In genomic region chr17:39952665-39953470, GRCh38 we compare ENCODE assay signal across 8 cellular contexts. TPM values are rescaled to one million over a fixed set of nuclear protein-coding genes. Genes with fewer than 3 reads are reported as not detected.
DNase-seq lines count a peak whose midpoint lies in the region; ATAC-seq and TF ChIP-seq lines count a peak whose summit lies in the region.

No MANE protein-coding gene starts in this region.

- peaks cover 7% of the 10 kb centered on the region for H3K4me1 ChIP-seq in upper lobe of right lung

- no peaks in the 10 kb centered on the region for H3K9me3 ChIP-seq in upper lobe of right lung

- peak; percentile 96 for DNase-seq in GM10266 (ENCODE audit: extremely low spot score)
- peak; percentile 92 to 97 (median 95) for DNase-seq in NCI-H1417 (lab: John Stamatoyannopoulos, UW)
- peak; percentile 83 to 99 (median 95) for DNase-seq in T-cell
- DNase-seq in amniotic stem cell (lab: John Stamatoyannopoulos, UW): peak; percentile 95
- peak; percentile 98 for DNase-seq in left ventricle myocardium superior
- peak; percentile 93 for DNase-seq in progenitor cell of endocrine pancreas (ENCODE audit: low spot score, unreplicated experiment)
- peak; percentile 99 for DNase-seq in upper lobe of right lung

- TF ChIP-seq CTCF in GM10266 (IDR thresholded peaks at IDR 0.05; ENCODE audit: control insufficient read depth, insufficient read depth, low read depth, missing control alignments): no peak
- TF ChIP-seq CTCF in progenitor cell of endocrine pancreas (IDR thresholded peaks at IDR 0.05; ENCODE audit: unreplicated experiment): no peak
- no peak for TF ChIP-seq CTCF in upper lobe of right lung (IDR thresholded peaks at IDR 0.05)

- CTCF ChIA-PET in T-cell (lab: Charles Lee): interaction anchor here (0.5 to 2.9 kb wide), 4 partner anchors 25 to 37 kb away, joined by 3 to 18 read pairs (median 4); partner anchors contain the start of gene PSMD3 (in 1 of the 2)

- intact Hi-C loops in left ventricle myocardium superior (cut with micrococcal nuclease): no loop called here
- intact Hi-C loops in upper lobe of right lung (cut with DNase I): no loop called here

- ATAC-seq in HG02610 (IDR thresholded peaks at IDR 0.05; ENCODE audit: unreplicated experiment) (peak; percentile 76), T-cell (replicated peaks in 1 of 4) (peak; percentile 84 to 89 (median 86)), left ventricle myocardium superior (peak; percentile 93), upper lobe of right lung (peak; percentile 93)

- H3K27ac Mint-ChIP-seq in T-cell: peak overlapping the region; percentile 76 to 80
- peak overlapping the region; percentile 85 for H3K27ac Mint-ChIP-seq in progenitor cell of endocrine pancreas

- H3K36me3 Mint-ChIP-seq in T-cell (no peaks in the 10 kb centered on the region), progenitor cell of endocrine pancreas (ENCODE audit: insufficient read depth) (no peaks in the 10 kb centered on the region)

- peak overlapping the region; percentile 73 to 83 (median 80) for H3K4me3 Mint-ChIP-seq in T-cell
- H3K4me3 Mint-ChIP-seq in progenitor cell of endocrine pancreas (ENCODE audit: low read depth): peak overlapping the region; percentile 65

- peaks cover 18 to 28% (median 23%) of the 10 kb centered on the region in 3 donors for H3K4me1 Mint-ChIP-seq in T-cell
- peaks cover 5% of the 10 kb centered on the region for H3K4me1 Mint-ChIP-seq in progenitor cell of endocrine pancreas (ENCODE audit: low read depth)

- H3K4me3 ChIP-seq in upper lobe of right lung: peak overlapping the region; percentile 46

- H3K9me3 Mint-ChIP-seq in T-cell: no peaks in the 10 kb centered on the region
- no peaks in the 10 kb centered on the region for H3K9me3 Mint-ChIP-seq in progenitor cell of endocrine pancreas (ENCODE audit: low read depth)

- no peaks in the 10 kb centered on the region for H3K36me3 ChIP-seq in upper lobe of right lung

- POLR2A ChIA-PET in T-cell (lab: Charles Lee): interaction anchor here in 1 of 2 donors (0.6 to 1.3 kb wide), 2 partner anchors 28 to 107 kb away, joined by 4 to 5 read pairs; partner anchors contain the start of gene PSMD3

- H3K27me3 Mint-ChIP-seq in T-cell (no peaks in the 10 kb centered on the region), progenitor cell of endocrine pancreas (peaks cover 20% of the 10 kb centered on the region)

- H3K27ac ChIP-seq in upper lobe of right lung: peak overlapping the region; percentile 56

- H3K27me3 ChIP-seq in upper lobe of right lung: no peaks in the 10 kb centered on the region

RNA-seq across cellular contexts. Expression of gene GSDMA, which starts 9.9 kb away (rescaled TPM):
- total RNA-seq in T-cell (1 to 10 TPM in 4 of 5 donors, under 1 TPM in 1; 0.86 to 7.6 (median 3.4) TPM), left ventricle myocardium superior (0.52 TPM), progenitor cell of endocrine pancreas (not detected in 2 replicates), upper lobe of right lung (0.29 TPM)

RNA-seq across cellular contexts. Expression of gene LRRC3C, which starts 25.3 kb away (rescaled TPM):
- not detected for total RNA-seq in T-cell
- total RNA-seq in left ventricle myocardium superior: not detected
- not detected in 2 replicates for total RNA-seq in progenitor cell of endocrine pancreas
- not detected for total RNA-seq in upper lobe of right lung

RNA-seq across cellular contexts. Expression of gene ORMDL3, which starts 25.5 kb away (rescaled TPM):
- 100 to 1,000 TPM in 4 of 5 donors, 10 to 100 TPM in 1; 88.3 to 164 (median 124) TPM for total RNA-seq in T-cell
- total RNA-seq in left ventricle myocardium superior: 35.6 TPM
- 80.4 and 87.6 TPM in 2 replicates for total RNA-seq in progenitor cell of endocrine pancreas
- 70.3 TPM for total RNA-seq in upper lobe of right lung

RNA-seq across cellular contexts. Expression of gene PSMD3, which starts 27.7 kb away (rescaled TPM):
- total RNA-seq in T-cell: 10 to 100 TPM; 60.8 to 69.0 (median 63.5) TPM
- total RNA-seq in left ventricle myocardium superior: 83.4 TPM
- 117 and 119 TPM in 2 replicates for total RNA-seq in progenitor cell of endocrine pancreas
- 73.6 TPM for total RNA-seq in upper lobe of right lung

RNA-seq across cellular contexts. Expression of gene GSDMB, which starts 34.4 kb away (rescaled TPM):
- total RNA-seq in T-cell: 10 to 100 TPM; 29.3 to 68.0 (median 51.4) TPM
- 2.6 TPM for total RNA-seq in left ventricle myocardium superior
- 25.7 and 25.9 TPM in 2 replicates for total RNA-seq in progenitor cell of endocrine pancreas
- 13.5 TPM for total RNA-seq in upper lobe of right lung

Comparison
In these comparisons a context has a peak if more than half of its experiments do, and no peak if none do; other contexts are left out.
1. Peak in every context shown above with its lines: DNase-seq, ATAC-seq, H3K4me3 ChIP-seq and H3K27ac ChIP-seq.